2 cellular contexts compared by ENCODE assay signal in genomic region chr3:39383913-39384664, GRCh38.
TF ChIP-seq lines count a peak whose summit lies in the region.

No MANE protein-coding gene starts in this region.

TF ChIP-seq in WTC11, 78 proteins besides CTCF, POLR2A, EP300 and RAD21 (continued from another document and continues in another):
- TF ChIP-seq AFF4 (CRISPR knock-in tag; IDR thresholded peaks at IDR 0.05; ENCODE audit: borderline replicate concordance) (no peak), TEAD1 (CRISPR knock-in tag; IDR thresholded peaks at IDR 0.05) (peak; percentile 50; the same call in 1 of the 2 replicates), JUN (CRISPR knock-in tag; IDR thresholded peaks at IDR 0.05) (no peak), ZNF232 (CRISPR knock-in tag; IDR thresholded peaks at IDR 0.05) (peak; percentile 57; the same call in 1 of the 2 replicates), NR3C1 (CRISPR knock-in tag; conservative IDR thresholded peaks at IDR 0.05; ENCODE audit: low read depth) (no peak), SP1 (CRISPR knock-in tag; conservative IDR thresholded peaks at IDR 0.05) (peak; percentile 83), NFYB (CRISPR knock-in tag; conservative IDR thresholded peaks at IDR 0.05; ENCODE audit: low read depth) (peak; percentile 98), KAT7 (CRISPR knock-in tag; IDR thresholded peaks at IDR 0.05; ENCODE audit: borderline replicate concordance) (no peak), ZNF219 (CRISPR knock-in tag; IDR thresholded peaks at IDR 0.05; ENCODE audit: borderline replicate concordance) (no peak), SMAD4 (CRISPR knock-in tag; IDR thresholded peaks at IDR 0.05) (no peak), ZNF263 (CRISPR knock-in tag; IDR thresholded peaks at IDR 0.05; ENCODE audit: low read depth) (no peak), IRF1 (CRISPR knock-in tag; IDR thresholded peaks at IDR 0.05) (no peak), CBFB (CRISPR knock-in tag; IDR thresholded peaks at IDR 0.05; ENCODE audit: low read depth) (no peak), NFATC4 (CRISPR knock-in tag; IDR thresholded peaks at IDR 0.05) (0 out of 2 replicates have a peak, but pooled peaks have one; percentile 39), HMGXB4 (CRISPR knock-in tag; IDR thresholded peaks at IDR 0.05) (peak; percentile 18; the same call in 1 of the 2 replicates), FOXK1 (CRISPR knock-in tag; IDR thresholded peaks at IDR 0.05) (peak; percentile 88; the same call in 1 of the 2 replicates), FOXJ3 (CRISPR knock-in tag; IDR thresholded peaks at IDR 0.05; ENCODE audit: borderline replicate concordance) (no peak), ETV6 (CRISPR knock-in tag; IDR thresholded peaks at IDR 0.05) (peak; percentile 61; the same call in 1 of the 2 replicates)
- TF ChIP-seq, protein P1, sequence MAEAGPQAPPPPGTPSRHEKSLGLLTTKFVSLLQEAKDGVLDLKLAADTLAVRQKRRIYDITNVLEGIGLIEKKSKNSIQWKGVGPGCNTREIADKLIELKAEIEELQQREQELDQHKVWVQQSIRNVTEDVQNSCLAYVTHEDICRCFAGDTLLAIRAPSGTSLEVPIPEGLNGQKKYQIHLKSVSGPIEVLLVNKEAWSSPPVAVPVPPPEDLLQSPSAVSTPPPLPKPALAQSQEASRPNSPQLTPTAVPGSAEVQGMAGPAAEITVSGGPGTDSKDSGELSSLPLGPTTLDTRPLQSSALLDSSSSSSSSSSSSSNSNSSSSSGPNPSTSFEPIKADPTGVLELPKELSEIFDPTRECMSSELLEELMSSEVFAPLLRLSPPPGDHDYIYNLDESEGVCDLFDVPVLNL (CRISPR knock-in tag; IDR thresholded peaks at IDR 0.05; ENCODE audit: borderline replicate concordance, low read depth), result no peak

TF ChIP-seq in liver, 16 proteins besides CTCF, POLR2A, EP300 and RAD21 (continued from another document):
- TF ChIP-seq SP1 (IDR thresholded peaks at IDR 0.05) (peak; percentile 95), GABPA (IDR thresholded peaks at IDR 0.05 in 1 of 2, conservative IDR thresholded peaks at IDR 0.05 in 1 of 2) (peak in 1 of 2 donors; percentile 13), HNF4A (conservative IDR thresholded peaks at IDR 0.05) (peak in 1 of 2 donors; percentile 12), RXRA (IDR thresholded peaks at IDR 0.05) (no peak)
